In the genomic region with DNA sequence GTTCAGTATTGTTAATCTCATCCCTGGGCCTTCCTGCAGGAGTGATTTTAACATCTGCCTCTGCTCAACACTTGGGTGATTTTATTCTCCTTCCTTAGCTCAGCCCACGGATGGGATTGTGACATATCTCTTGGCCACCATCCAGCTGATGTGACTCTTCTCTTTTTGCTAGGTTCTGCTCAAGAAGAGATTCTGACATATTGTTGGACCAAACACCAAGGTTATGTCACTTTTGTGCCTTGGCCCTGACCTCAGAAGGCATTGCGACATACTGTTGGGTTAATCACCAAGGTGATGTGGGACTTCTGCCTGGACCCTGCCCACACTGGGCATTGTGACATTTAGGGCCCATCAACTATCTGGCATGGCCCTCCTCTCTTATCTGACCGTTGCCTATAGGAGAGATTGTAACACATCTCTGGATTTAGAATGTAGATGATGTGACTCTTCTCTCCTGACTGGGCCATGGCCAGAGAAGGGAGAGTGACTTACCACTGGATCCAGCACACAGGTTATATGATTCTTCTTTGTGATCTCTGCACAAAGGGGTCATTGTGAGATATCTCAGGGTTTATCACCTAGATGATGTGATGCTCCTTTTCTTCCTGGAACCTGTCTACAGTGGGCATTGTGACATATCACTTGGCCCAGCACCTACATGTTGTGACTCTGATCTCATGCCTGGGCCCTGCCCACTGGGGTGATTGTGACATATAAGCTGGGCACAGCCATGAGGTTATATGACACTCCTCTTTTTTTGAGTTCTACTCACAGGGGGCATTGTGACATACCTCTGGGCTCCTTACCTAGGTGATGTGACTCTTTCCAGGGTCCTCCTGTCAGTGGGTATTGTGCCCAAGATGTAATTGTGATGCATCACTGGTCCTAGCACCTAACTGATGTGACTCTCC, we compare ENCODE assay signal across 1 cellular context.
TF ChIP-seq lines count a peak whose summit lies in the region.

No MANE protein-coding gene starts in this region.

TF ChIP-seq in H1, 55 proteins besides CTCF, POLR2A, EP300 and RAD21:
- TF ChIP-seq, protein P1, sequence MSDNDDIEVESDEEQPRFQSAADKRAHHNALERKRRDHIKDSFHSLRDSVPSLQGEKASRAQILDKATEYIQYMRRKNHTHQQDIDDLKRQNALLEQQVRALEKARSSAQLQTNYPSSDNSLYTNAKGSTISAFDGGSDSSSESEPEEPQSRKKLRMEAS (IDR thresholded peaks at IDR 0.05) = no peak
- TF ChIP-seq SIRT6 (IDR thresholded peaks at IDR 0.05; ENCODE audit: low read length) (no peak), SRF (IDR thresholded peaks at IDR 0.05; ENCODE audit: low read depth, low read length) (no peak), TBP (IDR thresholded peaks at IDR 0.05; ENCODE audit: low read depth, low read length) (no peak), TAF7 (optimal IDR thresholded peaks at IDR 0.05; ENCODE audit: borderline replicate concordance, low read depth, low read length) (no peak), NANOG (IDR thresholded peaks at IDR 0.05; ENCODE audit: insufficient read depth, low read depth, low read length, poor library complexity, severe bottlenecking) (no peak), TEAD4 (IDR thresholded peaks at IDR 0.05; ENCODE audit: low read depth, low read length) (no peak), CBX5 (IDR thresholded peaks at IDR 0.05; ENCODE audit: low read depth, low read length) (no peak), SP2 (IDR thresholded peaks at IDR 0.05; ENCODE audit: low read length) (no peak), ZNF274 (IDR thresholded peaks at IDR 0.05; ENCODE audit: borderline replicate concordance, extremely low read depth, low read length) (no peak)
- TF ChIP-seq, protein P2, sequence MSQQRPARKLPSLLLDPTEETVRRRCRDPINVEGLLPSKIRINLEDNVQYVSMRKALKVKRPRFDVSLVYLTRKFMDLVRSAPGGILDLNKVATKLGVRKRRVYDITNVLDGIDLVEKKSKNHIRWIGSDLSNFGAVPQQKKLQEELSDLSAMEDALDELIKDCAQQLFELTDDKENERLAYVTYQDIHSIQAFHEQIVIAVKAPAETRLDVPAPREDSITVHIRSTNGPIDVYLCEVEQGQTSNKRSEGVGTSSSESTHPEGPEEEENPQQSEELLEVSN (IDR thresholded peaks at IDR 0.05) = no peak
- TF ChIP-seq, protein P3, sequence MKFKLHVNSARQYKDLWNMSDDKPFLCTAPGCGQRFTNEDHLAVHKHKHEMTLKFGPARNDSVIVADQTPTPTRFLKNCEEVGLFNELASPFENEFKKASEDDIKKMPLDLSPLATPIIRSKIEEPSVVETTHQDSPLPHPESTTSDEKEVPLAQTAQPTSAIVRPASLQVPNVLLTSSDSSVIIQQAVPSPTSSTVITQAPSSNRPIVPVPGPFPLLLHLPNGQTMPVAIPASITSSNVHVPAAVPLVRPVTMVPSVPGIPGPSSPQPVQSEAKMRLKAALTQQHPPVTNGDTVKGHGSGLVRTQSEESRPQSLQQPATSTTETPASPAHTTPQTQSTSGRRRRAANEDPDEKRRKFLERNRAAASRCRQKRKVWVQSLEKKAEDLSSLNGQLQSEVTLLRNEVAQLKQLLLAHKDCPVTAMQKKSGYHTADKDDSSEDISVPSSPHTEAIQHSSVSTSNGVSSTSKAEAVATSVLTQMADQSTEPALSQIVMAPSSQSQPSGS (IDR thresholded peaks at IDR 0.05; ENCODE audit: low read length) = no peak
